Comparison of ENCODE assay signal across 22 cellular contexts in genomic region chr4:179353791-179354190, GRCh38.
DNase-seq lines count a peak whose midpoint lies in the region; ATAC-seq and TF ChIP-seq lines count a peak whose summit lies in the region.
"Had no signal": no experiment of that assay in that cellular context is flagged by ENCODE, and none has a peak within 500 bp of the region (broad histone marks: within the 10 kb centered on the region; RNA-seq: fewer than 3 reads in every experiment).

No MANE protein-coding gene starts in this region.

- no peak overlapping the region for H4K91ac ChIP-seq in mesenchymal stem cell (ENCODE audit: low read length)

- no peak overlapping the region for H2BK15ac ChIP-seq in mesenchymal stem cell (ENCODE audit: low read depth, poor library complexity, severe bottlenecking)

- H3K9me3 ChIP-seq in fibroblast of lung (ENCODE audit: control insufficient read depth, insufficient read depth, low read depth, low read length) = no peaks in the 10 kb centered on the region
- H3K9me3 ChIP-seq in mesenchymal stem cell (ENCODE audit: control insufficient read depth, low read length) = peaks cover 21% of the 10 kb centered on the region
- H3K9me3 ChIP-seq in tibial artery = no peaks in the 10 kb centered on the region

- H2BK120ac ChIP-seq in mesenchymal stem cell (ENCODE audit: low read depth, low read length) = no peak overlapping the region

- no peaks in the 10 kb centered on the region for H3K36me3 ChIP-seq in fibroblast of lung (ENCODE audit: control insufficient read depth, insufficient read depth, low read length)
- no peaks in the 10 kb centered on the region for H3K36me3 ChIP-seq in mesenchymal stem cell (ENCODE audit: control insufficient read depth in 1 of 2, insufficient read depth in 2 of 2, low read depth in 1 of 2, low read length in 2 of 2)
- H3K36me3 ChIP-seq in tibial artery = no peaks in the 10 kb centered on the region
- H3K36me3 ChIP-seq: Peyer's patch, SJSA1 had no signal

- no peak overlapping the region for H3K4ac ChIP-seq in mesenchymal stem cell (ENCODE audit: low read depth in 1 of 2, low read length in 2 of 2)

- H3K27me3 ChIP-seq in fibroblast of lung (ENCODE audit: control insufficient read depth, insufficient read depth, low read length) (no peaks in the 10 kb centered on the region), mesenchymal stem cell (ENCODE audit: control insufficient read depth in 1 of 2, insufficient read depth in 1 of 2, low read length in 2 of 2) (no peaks in the 10 kb centered on the region), tibial artery (no peaks in the 10 kb centered on the region)
- H3K27me3 ChIP-seq: Peyer's patch, SJSA1 had no signal

- H3K9ac ChIP-seq in fibroblast of lung (ENCODE audit: insufficient read depth, low read length) (no peak overlapping the region), mesenchymal stem cell (ENCODE audit: low read length) (no peak overlapping the region)
- H3K9ac ChIP-seq: GM23248, KMS-11 had no signal

- H2AFZ ChIP-seq in fibroblast of lung (ENCODE audit: low read length) (no peak overlapping the region), mesenchymal stem cell (ENCODE audit: low read depth, low read length) (no peak overlapping the region)
- H2AFZ ChIP-seq: GM23248 had no signal

- no peak overlapping the region for H3K23ac ChIP-seq in mesenchymal stem cell (ENCODE audit: low read length in 2 of 2)

- ATAC-seq in GM19455 (IDR thresholded peaks at IDR 0.05; ENCODE audit: unreplicated experiment) (no peak), HG02870 (IDR thresholded peaks at IDR 0.05; ENCODE audit: unreplicated experiment) (no peak)
- ATAC-seq: CD8-positive, alpha-beta T cell had no signal

- H3K14ac ChIP-seq in mesenchymal stem cell (ENCODE audit: low read length in 2 of 2) = no peak overlapping the region

- 83% methylated on average over 2 of the region's 3 CpGs for WGBS in mesenchymal stem cell

- H3K27ac ChIP-seq in fibroblast of lung (ENCODE audit: insufficient read depth, low read length) (no peak overlapping the region), mesenchymal stem cell (ENCODE audit: low read length, poor library complexity, severe bottlenecking) (no peak overlapping the region), tibial artery (no peak overlapping the region)
- H3K27ac ChIP-seq: C4-2B, GM23248, KMS-11, Peyer's patch, SJSA1 had no signal

- H4K20me1 ChIP-seq in fibroblast of lung (ENCODE audit: control insufficient read depth, extremely low read depth, insufficient read depth, low read length) = no peaks in the 10 kb centered on the region

- no peaks in the 10 kb centered on the region for H3K79me2 ChIP-seq in fibroblast of lung (ENCODE audit: control insufficient read depth, insufficient read depth, low read length)

- no peak overlapping the region for H3K4me2 ChIP-seq in fibroblast of lung (ENCODE audit: extremely low read depth, insufficient read depth, low read length)
- H3K4me2 ChIP-seq in mesenchymal stem cell (ENCODE audit: low read length, poor library complexity, severe bottlenecking) = no peak overlapping the region
- H3K4me2 ChIP-seq: KMS-11 had no signal

- H3K18ac ChIP-seq in mesenchymal stem cell (ENCODE audit: low read depth in 1 of 2, low read length in 2 of 2) = no peak overlapping the region

- no peak overlapping the region for H4K8ac ChIP-seq in mesenchymal stem cell (ENCODE audit: low read length)

- H3K4me1 ChIP-seq in fibroblast of lung (ENCODE audit: control insufficient read depth, extremely low read depth, insufficient read depth, low read length) (no peaks in the 10 kb centered on the region), mesenchymal stem cell (ENCODE audit: control insufficient read depth, insufficient read depth, low read depth, low read length) (no peaks in the 10 kb centered on the region), tibial artery (no peaks in the 10 kb centered on the region)
- H3K4me1 ChIP-seq: Peyer's patch, SJSA1 had no signal

- no peak overlapping the region for H2AK5ac ChIP-seq in mesenchymal stem cell (ENCODE audit: low read length, severe bottlenecking)

- H3K4me3 ChIP-seq in fibroblast of lung (replicated peaks in 1 of 4; ENCODE audit: control extremely low read depth in 1 of 4, insufficient read depth in 1 of 4, low read depth in 3 of 4, low read length in 4 of 4) = no peak overlapping the region
- no peak overlapping the region for H3K4me3 ChIP-seq in mesenchymal stem cell (ENCODE audit: insufficient read depth in 1 of 2, low read depth in 1 of 2, low read length in 2 of 2)
- H3K4me3 ChIP-seq in tibial artery = no peak overlapping the region
- H3K4me3 ChIP-seq: GM23248, Peyer's patch, SJSA1 had no signal

- intact Hi-C loops in tibial artery (cut with DNase I; ENCODE audit: low total_unique reads) = no loop called here

- H3K79me1 ChIP-seq in mesenchymal stem cell (replicated peaks; ENCODE audit: low read length, poor library complexity, severe bottlenecking) = no peaks in the 10 kb centered on the region

- no peak overlapping the region for H2BK12ac ChIP-seq in mesenchymal stem cell (ENCODE audit: low read length in 2 of 2)

- TF ChIP-seq CTCF in fibroblast of lung (conservative IDR thresholded peaks at IDR 0.05 in 1 of 2, IDR thresholded peaks at IDR 0.05 in 1 of 2; ENCODE audit: low read depth in 1 of 2, low read length in 2 of 2) = no peak
- TF ChIP-seq CTCF in tibial artery (IDR thresholded peaks at IDR 0.05) = no peak

- DNase-seq in HPDE6-E6E7 (ENCODE audit: extremely low spot score) (peak; percentile 57), RPMI7951 (ENCODE audit: low read depth) (peak; percentile 3), fibroblast of lung (ENCODE audit: low read depth in 2 of 2) (peak; percentile 8 to 49), mesenchymal stem cell (peak; percentile 47), tibial artery (no peak)
- DNase-seq: CD8-positive, alpha-beta T cell; DMS 273 treated with DMSO at 0.1 percent for 48 hours; DMS79; GM23248; H7; NCI-H1048; NCI-H1694; NCI-H2029 treated with DMSO at 0.1 percent for 48 hours; NCI-H446 treated with DMSO at 0.1 percent for 48 hours; NCI-H526; NCI-H82; Peyer's patch had no signal

- H2BK5ac ChIP-seq in mesenchymal stem cell (ENCODE audit: low read depth, low read length, poor library complexity, severe bottlenecking) = no peak overlapping the region

Comparison
In these comparisons a context has a peak if more than half of its experiments do, and no peak if none do; other contexts are left out.
1. DNase-seq: peak in HPDE6-E6E7 (single experiment), RPMI7951 (single experiment), fibroblast of lung (2 of 2) and mesenchymal stem cell (single experiment); none in tibial artery (0 of 2).